30 cellular contexts compared by ENCODE assay signal in genomic region chr13:41188584-41188983, GRCh38. TPM values are rescaled to one million over a fixed set of nuclear protein-coding genes. Genes with fewer than 3 reads are reported as not detected.
A peak's percentile ranks its signal among the peaks of the same experiment; 100 is the strongest.
DNase-seq lines count a peak whose midpoint lies in the region; ATAC-seq, FAIRE-seq and TF ChIP-seq lines count a peak whose summit lies in the region.
"Had no signal": no experiment of that assay in that cellular context is flagged by ENCODE, and none has a peak within 500 bp of the region (broad histone marks: within the 10 kb centered on the region; RNA-seq: fewer than 3 reads in every experiment).

No MANE protein-coding gene starts in this region.

- H3K4me1 Mint-ChIP-seq in activated CD4-positive, alpha-beta memory T cell treated with anti-CD3 and anti-CD28 coated beads for 36 hours (ENCODE audit: low read depth): peaks cover 29% of the 10 kb centered on the region

- no peak for DNase-seq in A549 (ENCODE audit: low read depth in 1 of 2, low spot score in 1 of 2)
- peak; percentile 38 for DNase-seq in HS-5 (ENCODE audit: low read depth)
- peak; percentile 22 for DNase-seq in astrocyte of the spinal cord (ENCODE audit: low read depth, low spot score)
- peak; percentile 27 for DNase-seq in fibroblast of the conjunctiva (ENCODE audit: low read depth)
- DNase-seq in DMS 273 (lab: John Stamatoyannopoulos, UW; ENCODE audit: unreplicated experiment): no peak
- no peak for DNase-seq in small intestine
- DNase-seq in HEK293T (ENCODE audit: extremely low spot score): no peak
- DNase-seq in activated CD4-positive, alpha-beta memory T cell treated with anti-CD3 and anti-CD28 coated beads for 36 hours: no peak
- DNase-seq: activated CD4-positive, alpha-beta T cell treated with anti-CD3 and anti-CD28 coated beads, Interleukin-2, amount 10 ng/mL, durations not matched to agents 24 days and 14 days; activated naive CD4-positive, alpha-beta T cell treated with Interleukin-2 at 50 U/mL for 16 hours; adrenal gland; BE2C; cortex of kidney; DMS153; endodermal cell; GDM1; Kasumi-1; midbrain; naive thymus-derived CD4-positive, alpha-beta T cell; NCI-H1694; NCI-H2171 treated with DMSO at 0.1 percent for 48 hours; NCI-H524 treated with DMSO at 0.1 percent for 48 hours; NK-92 treated with Interleukin-12 subunit alpha and Interleukin-12 subunit beta, amount 100 ng/mL, for 24 hours; occipital lobe; stimulated activated naive CD8-positive, alpha-beta T cell treated with anti-CD3 and anti-CD28 coated beads, Interleukin-15, Interleukin-2, amounts not matched to agents 100 U/mL and 50 U/mL, for 24 hours; testis had no signal

- no peak for ATAC-seq in A549
- ATAC-seq: naive thymus-derived CD4-positive, alpha-beta T cell; stimulated activated naive CD8-positive, alpha-beta T cell treated with anti-CD3 and anti-CD28 coated beads, Interleukin-15, Interleukin-2, amounts not matched to agents 100 U/mL and 50 U/mL, for 24 hours had no signal

- TF ChIP-seq CTCF in A549 (IDR thresholded peaks at IDR 0.05) (no peak), astrocyte of the spinal cord (IDR thresholded peaks at IDR 0.05; ENCODE audit: low read depth, low read length) (no peak)

- CTCF ChIA-PET in A549 (lab: Yijun Ruan, JAX): no interaction called here
- CTCF ChIA-PET in HEK293T (lab: Yijun Ruan, JAX): no interaction called here
- CTCF ChIA-PET in activated CD4-positive, alpha-beta memory T cell treated with anti-CD3 and anti-CD28 coated beads for 36 hours (lab: Charles Lee): no interaction called here

- H3K4me3 Mint-ChIP-seq in activated CD4-positive, alpha-beta memory T cell treated with anti-CD3 and anti-CD28 coated beads for 36 hours: no peak overlapping the region
- H3K4me3 Mint-ChIP-seq: activated CD4-positive, alpha-beta T cell treated with anti-CD3 and anti-CD28 coated beads, Interleukin-2, amount 10 ng/mL, durations not matched to agents 24 days and 14 days; endodermal cell; naive thymus-derived CD4-positive, alpha-beta T cell had no signal

- H3K27ac Mint-ChIP-seq in activated CD4-positive, alpha-beta memory T cell treated with anti-CD3 and anti-CD28 coated beads for 36 hours: no peak overlapping the region
- H3K27ac Mint-ChIP-seq: activated CD4-positive, alpha-beta T cell treated with anti-CD3 and anti-CD28 coated beads, Interleukin-2, amount 10 ng/mL, durations not matched to agents 24 days and 14 days; endodermal cell; naive thymus-derived CD4-positive, alpha-beta T cell had no signal

- 45% methylated on average over 6 of the region's 6 CpGs for WGBS in A549 (ENCODE audit: missing lambda C conversion rate)
- WGBS in small intestine, 3 donors: 80 to 92% (median 83%) methylated on average over 6 of the region's 6 CpGs

- H3K9me3 Mint-ChIP-seq in activated CD4-positive, alpha-beta memory T cell treated with anti-CD3 and anti-CD28 coated beads for 36 hours: no peaks in the 10 kb centered on the region

- TF ChIP-seq POLR2A in A549 (IDR thresholded peaks at IDR 0.05; ENCODE audit: low read length): no peak

- in situ Hi-C loops in astrocyte of the spinal cord (cut with HindIII; ENCODE audit: low sequenced_read_pairs): no loop called here

- no peaks in the 10 kb centered on the region for H3K27me3 ChIP-seq in small intestine (ENCODE audit: control insufficient read depth in 2 of 2, insufficient read depth in 2 of 2, low read length in 2 of 2)
- H3K27me3 ChIP-seq: adrenal gland, BE2C, cardiac muscle cell, esophagus muscularis mucosa, SJSA1, testis had no signal

- FAIRE-seq in A549 (lab: Jason Lieb, UNC) (no peak), small intestine (lab: Jason Lieb, UNC) (no peak)
- FAIRE-seq: urothelium cell line had no signal

- H3K36me3 Mint-ChIP-seq in activated CD4-positive, alpha-beta memory T cell treated with anti-CD3 and anti-CD28 coated beads for 36 hours: peaks cover 7% of the 10 kb centered on the region

- peak overlapping the region; percentile 0; the same call in 1 of the 3 replicates for H3K4me2 ChIP-seq in A549

- no peaks in the 10 kb centered on the region for H3K27me3 Mint-ChIP-seq in activated CD4-positive, alpha-beta memory T cell treated with anti-CD3 and anti-CD28 coated beads for 36 hours
- H3K27me3 Mint-ChIP-seq: activated CD4-positive, alpha-beta T cell treated with anti-CD3 and anti-CD28 coated beads, Interleukin-2, amount 10 ng/mL, durations not matched to agents 24 days and 14 days; naive thymus-derived CD4-positive, alpha-beta T cell had no signal

- no peaks in the 10 kb centered on the region for H3K9me3 ChIP-seq in A549
- no peaks in the 10 kb centered on the region for H3K9me3 ChIP-seq in small intestine (ENCODE audit: control insufficient read depth, low read depth)
- H3K9me3 ChIP-seq: adrenal gland, BE2C, esophagus muscularis mucosa, SJSA1, testis had no signal

- no peak for TF ChIP-seq RAD21 in A549 (conservative IDR thresholded peaks at IDR 0.05 in 1 of 2, IDR thresholded peaks at IDR 0.05 in 1 of 2)

- H3K4me3 ChIP-seq in A549: no peak overlapping the region
- no peak overlapping the region for H3K4me3 ChIP-seq in astrocyte of the spinal cord (ENCODE audit: low read depth, low read length)
- no peak overlapping the region for H3K4me3 ChIP-seq in small intestine (ENCODE audit: low read depth in 1 of 2, low read length in 2 of 2)
- H3K4me3 ChIP-seq: adrenal gland, cardiac muscle cell, esophagus muscularis mucosa, SJSA1, testis had no signal

- H3K27ac ChIP-seq in A549 (no peak overlapping the region), small intestine (ENCODE audit: low read depth in 1 of 2, low read length in 1 of 2) (no peak overlapping the region)
- H3K27ac ChIP-seq: adrenal gland, cardiac muscle cell, esophagus muscularis mucosa, SJSA1, testis had no signal

- no peak for TF ChIP-seq EP300 in A549 (IDR thresholded peaks at IDR 0.05)

- POLR2A ChIA-PET in A549 (lab: Yijun Ruan, JAX): no interaction called here
- POLR2A ChIA-PET in HEK293T (lab: Yijun Ruan, JAX): no interaction called here
- POLR2A ChIA-PET in activated CD4-positive, alpha-beta memory T cell treated with anti-CD3 and anti-CD28 coated beads for 36 hours (lab: Charles Lee): no interaction called here

- intact Hi-C loops in activated CD4-positive, alpha-beta memory T cell treated with anti-CD3 and anti-CD28 coated beads for 36 hours (cut with micrococcal nuclease): no loop called here

- peaks cover 0 to 2% of the 10 kb centered on the region in 2 donors for H3K36me3 ChIP-seq in small intestine (ENCODE audit: control insufficient read depth in 2 of 2, insufficient read depth in 2 of 2, low read length in 2 of 2)
- H3K36me3 ChIP-seq: adrenal gland had no signal

- H3K4me1 ChIP-seq in A549: no peaks in the 10 kb centered on the region
- H3K4me1 ChIP-seq in small intestine (ENCODE audit: control insufficient read depth in 2 of 2, insufficient read depth in 1 of 2, low read depth in 1 of 2, low read length in 1 of 2): peaks cover 5 to 6% of the 10 kb centered on the region in 2 donors
- H3K4me1 ChIP-seq: BE2C, testis had no signal

TF ChIP-seq in A549, 52 proteins besides CTCF, POLR2A, EP300 and RAD21 (continues in another document):
- TF ChIP-seq GATA3 (IDR thresholded peaks at IDR 0.05; ENCODE audit: borderline replicate concordance): no peak
- no peak for TF ChIP-seq HES2 (IDR thresholded peaks at IDR 0.05)
- no peak for TF ChIP-seq FOSL2 (IDR thresholded peaks at IDR 0.05)
- TF ChIP-seq FOSL2 (CRISPR knock-in tag; IDR thresholded peaks at IDR 0.05): peak; percentile 30; the same call in 1 of the 2 replicates
- TF ChIP-seq CEBPB (IDR thresholded peaks at IDR 0.05): no peak
- TF ChIP-seq MAZ (IDR thresholded peaks at IDR 0.05; ENCODE audit: borderline replicate concordance, low read depth, low read length): no peak
- no peak for TF ChIP-seq CHD4 (IDR thresholded peaks at IDR 0.05; ENCODE audit: borderline replicate concordance)

TF ChIP-seq in HEK293T, 16 proteins besides CTCF, POLR2A, EP300 and RAD21 (continues in another document):
- no peak for TF ChIP-seq SUZ12 (IDR thresholded peaks at IDR 0.05)
- no peak for TF ChIP-seq FOXA1 (IDR thresholded peaks at IDR 0.05)
- TF ChIP-seq FOXM1 (IDR thresholded peaks at IDR 0.05; ENCODE audit: borderline replicate concordance): no peak
- TF ChIP-seq L3MBTL2 (conservative IDR thresholded peaks at IDR 0.05): no peak
- TF ChIP-seq HDGF (IDR thresholded peaks at IDR 0.05; ENCODE audit: borderline replicate concordance): no peak
- no peak for TF ChIP-seq ARNT (IDR thresholded peaks at IDR 0.05)
- TF ChIP-seq CTBP1 (IDR thresholded peaks at IDR 0.05; ENCODE audit: borderline replicate concordance): no peak
- TF ChIP-seq ZNF384 (IDR thresholded peaks at IDR 0.05): no peak
- TF ChIP-seq LEF1 (IDR thresholded peaks at IDR 0.05; ENCODE audit: borderline replicate concordance): no peak
- TF ChIP-seq PKNOX1 (IDR thresholded peaks at IDR 0.05): no peak
- no peak for TF ChIP-seq TARDBP (IDR thresholded peaks at IDR 0.05)
- TF ChIP-seq FOXK2 (IDR thresholded peaks at IDR 0.05): no peak
- TF ChIP-seq SP1 (IDR thresholded peaks at IDR 0.05): no peak
- no peak for TF ChIP-seq ELF4 (IDR thresholded peaks at IDR 0.05)

RNA-seq across cellular contexts. Expression of gene KBTBD7, which starts 5.8 kb away (rescaled TPM):
- polyA plus RNA-seq in A549 (2011; rRNA removed): 4.4 and 5.0 TPM in 2 replicates
- polyA plus RNA-seq in A549 (2012; cell fraction: cytosol; rRNA removed): 1.5 and 1.8 TPM in 2 replicates
- polyA plus RNA-seq in A549 (2012; cell fraction: nucleus; rRNA removed): 1.8 and 2.4 TPM in 2 replicates
- polyA plus RNA-seq in A549 (2017; fragmentation: RNase III; extraction: RNeasy Plus Mini Kit Qiagen cat#74134 plus additional on column Dnase treatment): 2.7 to 3.4 TPM (median 3.2 TPM) in 3 replicates
- polyA minus RNA-seq in A549 (2011; rRNA and poly(A)+ RNA removed): 9.1 and 9.5 TPM in 2 replicates
- 1 to 10 TPM; 1.1 to 3.4 (median 2.7) TPM for polyA plus RNA-seq in small intestine
- total RNA-seq in activated CD4-positive, alpha-beta memory T cell treated with anti-CD3 and anti-CD28 coated beads for 36 hours: 1 to 10 TPM; 3.6 to 4.1 TPM

RNA-seq across cellular contexts. Expression of gene KBTBD6, which starts 56.0 kb away (rescaled TPM):
- polyA plus RNA-seq in A549 (2011; rRNA removed) (5.0 and 5.4 TPM in 2 replicates), A549 (2017; fragmentation: RNase III; extraction: RNeasy Plus Mini Kit Qiagen cat#74134 plus additional on column Dnase treatment) (5.1 to 5.5 TPM (median 5.3 TPM) in 3 replicates), small intestine (1 to 10 TPM in 1 of 3 donors, under 1 TPM in 2; 0.81 to 3.4 (median 0.89) TPM)
- polyA plus RNA-seq in A549 (2012; cell fraction: cytosol; rRNA removed): 1.7 and 2.2 TPM in 2 replicates
- 2.0 and 2.1 TPM in 2 replicates for polyA plus RNA-seq in A549 (2012; cell fraction: nucleus; rRNA removed)
- 9.3 and 10.5 TPM in 2 replicates for polyA minus RNA-seq in A549 (2011; rRNA and poly(A)+ RNA removed)
- total RNA-seq in activated CD4-positive, alpha-beta memory T cell treated with anti-CD3 and anti-CD28 coated beads for 36 hours: 1 to 10 TPM; 3.6 to 4.2 TPM

Comparison
In these comparisons a context has a peak if more than half of its experiments do, and no peak if none do; other contexts are left out.
1. DNase-seq: peak in HS-5 (single experiment), astrocyte of the spinal cord (single experiment) and fibroblast of the conjunctiva (single experiment); none in A549 (0 of 2), DMS 273 (single experiment), small intestine (single experiment), HEK293T (single experiment) and activated CD4-positive, alpha-beta memory T cell treated with anti-CD3 and anti-CD28 coated beads for 36 hours (single experiment).